12 cellular contexts compared by ENCODE assay signal in the genomic region with DNA sequence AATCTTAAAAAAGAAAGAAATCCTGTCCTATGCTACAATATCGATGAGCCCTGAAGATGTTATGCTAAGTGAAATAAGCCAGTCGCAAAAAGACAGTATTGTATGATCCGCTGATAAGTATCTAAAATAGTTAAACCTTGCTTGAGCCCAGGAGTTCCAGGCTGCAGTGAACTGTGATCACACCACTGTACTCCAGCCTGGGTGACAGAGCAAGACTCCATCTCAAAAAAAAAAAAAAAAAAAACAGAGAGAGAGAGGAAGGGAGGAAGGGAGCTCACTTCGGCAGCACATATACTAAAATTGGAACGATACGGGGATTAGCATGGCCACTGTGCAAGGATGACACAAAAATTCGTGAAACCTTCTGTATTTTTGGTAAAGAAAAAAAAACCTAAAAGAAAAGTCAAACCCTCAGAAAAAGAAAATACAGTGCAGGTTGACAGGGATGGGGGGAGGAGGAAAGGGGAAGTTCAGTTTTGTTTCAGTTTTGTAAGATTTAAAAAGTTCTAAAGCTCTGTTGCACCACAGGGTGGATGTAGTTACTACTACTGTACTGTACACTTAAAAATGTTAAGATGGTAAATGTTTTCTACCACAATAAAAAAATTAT. TPM values are rescaled to one million over a fixed set of nuclear protein-coding genes. Genes with fewer than 3 reads are reported as not detected.
DNase-seq lines count a peak whose midpoint lies in the region; ATAC-seq and TF ChIP-seq lines count a peak whose summit lies in the region.
"Had no signal": no experiment of that assay in that cellular context is flagged by ENCODE, and none has a peak within 500 bp of the region (broad histone marks: within the 10 kb centered on the region; RNA-seq: fewer than 3 reads in every experiment).

No MANE protein-coding gene starts in this region.

- intact Hi-C loops in mucosa of descending colon (cut with DNase I, micrococcal nuclease): no loop called here

- no peaks in the 10 kb centered on the region for H3K9me3 Mint-ChIP-seq in CD4-positive, CD25-positive, alpha-beta regulatory T cell

- no peaks in the 10 kb centered on the region for H3K27me3 ChIP-seq in CD4-positive, CD25-positive, alpha-beta regulatory T cell (ENCODE audit: control insufficient read depth, insufficient read depth, low read length)
- H3K27me3 ChIP-seq: vagina had no signal

- peaks cover 0 to 52% (median 30%) of the 10 kb centered on the region in 4 donors for H3K4me1 Mint-ChIP-seq in CD4-positive, CD25-positive, alpha-beta regulatory T cell

- no peak overlapping the region for H3K27ac ChIP-seq in CD4-positive, CD25-positive, alpha-beta regulatory T cell (ENCODE audit: insufficient read depth, low read length, poor library complexity, severe bottlenecking)
- H3K27ac ChIP-seq in cingulate gyrus (ENCODE audit: low read depth, low read length): peak overlapping the region; percentile 99
- H3K27ac ChIP-seq: lower lobe of right lung, vagina had no signal

- no peaks in the 10 kb centered on the region for H3K27me3 Mint-ChIP-seq in CD4-positive, CD25-positive, alpha-beta regulatory T cell

- no peak overlapping the region for H3K4me3 ChIP-seq in CD4-positive, CD25-positive, alpha-beta regulatory T cell (ENCODE audit: low read depth, low read length)
- H3K4me3 ChIP-seq in mucosa of descending colon: no peak overlapping the region
- H3K4me3 ChIP-seq: lower lobe of right lung, vagina had no signal

- H3K36me3 ChIP-seq in CD4-positive, CD25-positive, alpha-beta regulatory T cell (ENCODE audit: control insufficient read depth, insufficient read depth, low read length): peaks cover 47% of the 10 kb centered on the region
- no peaks in the 10 kb centered on the region for H3K36me3 ChIP-seq in mucosa of descending colon (ENCODE audit: low read depth)

- TF ChIP-seq CTCF in mucosa of descending colon (IDR thresholded peaks at IDR 0.05): no peak

- H3K36me3 Mint-ChIP-seq in CD4-positive, CD25-positive, alpha-beta regulatory T cell: peaks cover 22% of the 10 kb centered on the region

- no peaks in the 10 kb centered on the region for H3K4me1 ChIP-seq in CD4-positive, CD25-positive, alpha-beta regulatory T cell (ENCODE audit: control insufficient read depth, insufficient read depth, low read length, poor library complexity, severe bottlenecking)
- peaks cover 11% of the 10 kb centered on the region for H3K4me1 ChIP-seq in mucosa of descending colon (ENCODE audit: low read depth)

- DNase-seq in CD4-positive, CD25-positive, alpha-beta regulatory T cell: peak in 1 of 3 donors; percentile 53
- DNase-seq in NOMO-1 treated with DMSO at 0.1 percent for 48 hours (lab: John Stamatoyannopoulos, UW; ENCODE audit: unreplicated experiment) (peak; percentile 90), mucosa of descending colon (no peak), HPDE6-E6E7 (ENCODE audit: extremely low spot score) (no peak), T-helper 9 cell (no peak)
- DNase-seq: Caco-2, lower lobe of right lung had no signal

- peak overlapping the region in 1 of 4 donors; percentile 35 for H3K4me3 Mint-ChIP-seq in CD4-positive, CD25-positive, alpha-beta regulatory T cell

- H3K9me3 ChIP-seq in CD4-positive, CD25-positive, alpha-beta regulatory T cell (ENCODE audit: control insufficient read depth in 2 of 2, low read length in 2 of 2): no peaks in the 10 kb centered on the region
- no peaks in the 10 kb centered on the region for H3K9me3 ChIP-seq in mucosa of descending colon
- H3K9me3 ChIP-seq: Caco-2, lower lobe of right lung, vagina had no signal

- H3K27ac Mint-ChIP-seq in CD4-positive, CD25-positive, alpha-beta regulatory T cell: peak overlapping the region; percentile 69 to 82 (median 74)

- ATAC-seq in CD4-positive, CD25-positive, alpha-beta regulatory T cell (ENCODE audit: low read depth in 2 of 2): peak in 1 of 2 donors; percentile 49
- ATAC-seq in GM21360 (IDR thresholded peaks at IDR 0.05; ENCODE audit: unreplicated experiment): peak; percentile 47
- ATAC-seq in mucosa of descending colon: no peak
- no peak for ATAC-seq in HG03460 (IDR thresholded peaks at IDR 0.05; ENCODE audit: unreplicated experiment)
- ATAC-seq: Panc1 had no signal

RNA-seq across cellular contexts. Expression of gene CLASRP, which starts 8.4 kb away (rescaled TPM):
- total RNA-seq in CD4-positive, CD25-positive, alpha-beta regulatory T cell: 189 TPM
- polyA plus RNA-seq in CD4-positive, CD25-positive, alpha-beta regulatory T cell: 1 to 10 TPM; 3.9 to 4.9 (median 4.3) TPM
- 100 to 1,000 TPM in 1 of 3 donors, 10 to 100 TPM in 2; 79.4 to 113 (median 93.2) TPM for total RNA-seq in mucosa of descending colon

RNA-seq across cellular contexts. Expression of gene ZNF296, which starts 29.0 kb away (rescaled TPM):
- total RNA-seq in CD4-positive, CD25-positive, alpha-beta regulatory T cell: 3.0 TPM
- 1 to 10 TPM; 1.8 to 2.5 (median 2.0) TPM for polyA plus RNA-seq in CD4-positive, CD25-positive, alpha-beta regulatory T cell
- total RNA-seq in mucosa of descending colon: 1 to 10 TPM; 2.8 to 5.0 (median 4.9) TPM

RNA-seq across cellular contexts. Expression of gene GEMIN7, which starts 31.8 kb away (rescaled TPM):
- 6.6 TPM for total RNA-seq in CD4-positive, CD25-positive, alpha-beta regulatory T cell
- polyA plus RNA-seq in CD4-positive, CD25-positive, alpha-beta regulatory T cell: 10 to 100 TPM; 64.6 to 93.1 (median 79.7) TPM
- 10 to 100 TPM; 14.4 to 22.6 (median 21.8) TPM for total RNA-seq in mucosa of descending colon

RNA-seq across cellular contexts. Expression of gene PPP1R37, which starts 45.7 kb away (rescaled TPM):
- 17.4 TPM for total RNA-seq in CD4-positive, CD25-positive, alpha-beta regulatory T cell
- polyA plus RNA-seq in CD4-positive, CD25-positive, alpha-beta regulatory T cell: 1 to 10 TPM in 1 of 4 donors, under 1 TPM in 3; 0.61 to 1.0 (median 0.65) TPM
- total RNA-seq in mucosa of descending colon: 10 to 100 TPM; 27.2 to 33.6 (median 31.7) TPM

RNA-seq across cellular contexts. Expression of gene RELB, which starts 46.0 kb away (rescaled TPM):
- total RNA-seq in CD4-positive, CD25-positive, alpha-beta regulatory T cell: 107 TPM
- polyA plus RNA-seq in CD4-positive, CD25-positive, alpha-beta regulatory T cell: 10 to 100 TPM in 2 of 4 donors, 1 to 10 TPM in 2; 5.5 to 11.4 (median 10.2) TPM
- 10 to 100 TPM; 20.9 to 30.3 (median 21.1) TPM for total RNA-seq in mucosa of descending colon
